Comparison of ENCODE assay signal across 1 cellular context in the genomic region with DNA sequence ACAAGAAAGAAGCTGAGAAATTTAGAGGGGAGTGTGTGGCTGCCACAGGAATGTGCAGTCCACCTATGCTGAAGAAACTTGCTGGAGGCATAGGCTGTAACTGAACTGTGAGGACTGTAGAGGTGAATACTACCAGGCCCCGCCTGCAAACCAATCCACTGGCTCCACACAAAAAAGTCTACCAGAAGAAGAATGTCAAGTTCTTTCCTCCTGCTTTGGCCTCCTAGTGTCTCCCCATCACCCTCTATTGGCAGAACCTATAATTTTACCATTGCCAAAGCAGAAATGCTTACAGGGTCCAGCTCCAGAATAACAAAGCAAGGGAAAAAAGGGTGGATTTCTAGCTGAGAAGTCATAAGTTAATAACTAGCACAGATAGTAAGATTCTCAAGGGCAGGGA.
TF ChIP-seq lines count a peak whose summit lies in the region.

No MANE protein-coding gene starts in this region.

TF ChIP-seq in A549, 52 proteins besides CTCF, POLR2A, EP300 and RAD21 (continued from another document):
- TF ChIP-seq, protein P1, sequence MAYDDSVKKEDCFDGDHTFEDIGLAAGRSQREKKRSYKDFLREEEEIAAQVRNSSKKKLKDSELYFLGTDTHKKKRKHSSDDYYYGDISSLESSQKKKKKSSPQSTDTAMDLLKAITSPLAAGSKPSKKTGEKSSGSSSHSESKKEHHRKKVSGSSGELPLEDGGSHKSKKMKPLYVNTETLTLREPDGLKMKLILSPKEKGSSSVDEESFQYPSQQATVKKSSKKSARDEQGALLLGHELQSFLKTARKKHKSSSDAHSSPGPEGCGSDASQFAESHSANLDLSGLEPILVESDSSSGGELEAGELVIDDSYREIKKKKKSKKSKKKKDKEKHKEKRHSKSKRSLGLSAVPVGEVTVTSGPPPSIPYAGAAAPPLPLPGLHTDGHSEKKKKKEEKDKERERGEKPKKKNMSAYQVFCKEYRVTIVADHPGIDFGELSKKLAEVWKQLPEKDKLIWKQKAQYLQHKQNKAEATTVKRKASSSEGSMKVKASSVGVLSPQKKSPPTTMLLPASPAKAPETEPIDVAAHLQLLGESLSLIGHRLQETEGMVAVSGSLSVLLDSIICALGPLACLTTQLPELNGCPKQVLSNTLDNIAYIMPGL (CRISPR knock-in tag; IDR thresholded peaks at IDR 0.05; ENCODE audit: borderline replicate concordance) = no peak
